8 cellular contexts compared by ENCODE assay signal in the genomic region with DNA sequence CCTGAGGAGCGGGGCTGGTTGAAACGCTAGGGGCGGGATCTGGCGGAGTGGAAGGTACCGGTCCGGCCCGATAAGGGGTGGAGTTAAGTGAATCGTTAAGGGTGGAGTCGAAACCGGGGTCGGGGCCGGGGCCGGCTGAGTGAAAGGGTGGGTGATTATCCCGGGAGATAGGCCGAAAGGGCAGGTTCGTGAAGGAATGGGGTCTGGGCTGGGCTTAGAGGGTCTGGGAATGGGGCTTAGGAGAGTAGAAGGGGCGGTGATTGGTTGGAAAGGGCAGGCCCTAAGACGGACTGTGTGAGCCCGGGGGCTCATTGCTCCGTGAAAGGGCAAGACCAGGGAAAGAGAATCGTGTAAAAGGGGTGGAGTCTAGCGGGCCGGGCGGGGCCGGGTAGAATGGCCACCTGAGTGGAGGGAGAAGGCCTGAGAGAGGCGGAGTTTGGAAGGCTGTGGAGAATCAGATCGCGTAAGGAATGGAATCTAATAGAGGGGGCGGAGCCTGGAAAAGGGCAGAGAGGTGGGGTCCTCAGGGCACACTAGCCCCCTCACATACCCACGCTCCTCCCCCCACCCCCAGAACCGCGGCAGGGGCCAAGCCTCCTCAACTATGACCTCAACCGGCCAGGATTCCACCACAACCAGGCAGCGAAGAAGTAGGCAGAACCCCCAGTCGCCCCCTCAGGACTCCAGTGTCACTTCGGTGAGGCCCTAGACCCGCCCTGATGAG. TPM values are rescaled to one million over a fixed set of nuclear protein-coding genes. Genes with fewer than 3 reads are reported as not detected.
A peak's percentile ranks its signal among the peaks of the same experiment; 100 is the strongest.
DNase-seq lines count a peak whose midpoint lies in the region; ATAC-seq, FAIRE-seq and TF ChIP-seq lines count a peak whose summit lies in the region.

No MANE protein-coding gene starts in this region.

- peak; percentile 46 for ATAC-seq in HG02759 (IDR thresholded peaks at IDR 0.05; ENCODE audit: unreplicated experiment)
- peak; percentile 71 for ATAC-seq in sciatic nerve

- H3K27ac ChIP-seq in SU-DHL-6 (ENCODE audit: low read depth, low read length) (peak overlapping the region; percentile 86), astrocyte (ENCODE audit: low read depth, low read length) (peak overlapping the region; percentile 95)

- H2AFZ ChIP-seq in SU-DHL-6 (ENCODE audit: low read depth, low read length, severe bottlenecking) = no peak overlapping the region
- peak overlapping the region; percentile 44 for H2AFZ ChIP-seq in astrocyte (ENCODE audit: low read depth, low read length)

- peak overlapping the region; percentile 100 for H3K27ac Mint-ChIP-seq in astrocyte (ENCODE audit: unreplicated experiment)

- no peaks in the 10 kb centered on the region for H3K27me3 Mint-ChIP-seq in astrocyte (ENCODE audit: low read depth, unreplicated experiment)

- intact Hi-C loops in sciatic nerve (cut with DNase I) = no loop called here

- H3K36me3 Mint-ChIP-seq in astrocyte (ENCODE audit: low read depth, unreplicated experiment) = no peaks in the 10 kb centered on the region

- peaks cover 10% of the 10 kb centered on the region for H3K4me1 ChIP-seq in astrocyte (ENCODE audit: insufficient read depth, low read length)

- H4K20me1 ChIP-seq in SU-DHL-6 (ENCODE audit: low read depth, low read length) (no peaks in the 10 kb centered on the region), astrocyte (ENCODE audit: insufficient read depth, low read length) (no peaks in the 10 kb centered on the region)

- peak overlapping the region; percentile 65 for H3K4me2 ChIP-seq in SU-DHL-6 (ENCODE audit: low read depth, low read length, poor library complexity, severe bottlenecking)
- H3K4me2 ChIP-seq in astrocyte (ENCODE audit: low read length) = peak overlapping the region; percentile 87

- peak overlapping the region; percentile 95 for H3K4me3 Mint-ChIP-seq in astrocyte (ENCODE audit: unreplicated experiment)

- H3K9me3 Mint-ChIP-seq in astrocyte (ENCODE audit: unreplicated experiment) = no peaks in the 10 kb centered on the region

- H3K4me3 ChIP-seq in SU-DHL-6 (ENCODE audit: insufficient read depth, low read length, poor library complexity, severe bottlenecking) (peak overlapping the region; percentile 81), astrocyte (ENCODE audit: insufficient read depth, low read depth, low read length) (peak overlapping the region; percentile 68)

- peak overlapping the region; percentile 84 for H3K9ac ChIP-seq in SU-DHL-6 (ENCODE audit: low read length)
- H3K9ac ChIP-seq in astrocyte (ENCODE audit: low read length) = peak overlapping the region; percentile 96

- no peak for TF ChIP-seq CTCF in SU-DHL-6 (IDR thresholded peaks at IDR 0.05; ENCODE audit: insufficient read depth, low read length, poor library complexity, severe bottlenecking)
- TF ChIP-seq CTCF in astrocyte (IDR thresholded peaks at IDR 0.05; ENCODE audit: insufficient read depth, low read depth, low read length) = no peak

- no peak for FAIRE-seq in astrocyte (lab: Jason Lieb, UNC)

- peaks cover 3% of the 10 kb centered on the region for H3K4me1 Mint-ChIP-seq in astrocyte (ENCODE audit: low read depth, unreplicated experiment)

- H3K9me2 ChIP-seq in SU-DHL-6 (replicated peaks; ENCODE audit: insufficient read depth, low read length) = no peaks in the 10 kb centered on the region

- peak; percentile 68 for DNase-seq in NCI-H1436 (lab: John Stamatoyannopoulos, UW)
- no peak for DNase-seq in NCI-H1436 treated with DMSO at 0.1 percent for 48 hours (lab: John Stamatoyannopoulos, UW)
- peak; percentile 54 for DNase-seq in NCI-H1105 (lab: John Stamatoyannopoulos, UW)
- DNase-seq in astrocyte (ENCODE audit: low read depth) = peak; percentile 67
- peak in 28 of 51 donors; percentile 5 to 67 (median 41) for DNase-seq in hypothalamus (lab: John Stamatoyannopoulos, UW)
- peak; percentile 88 for DNase-seq in sciatic nerve (ENCODE audit: low spot score)

- H3K36me3 ChIP-seq in SU-DHL-6 (ENCODE audit: low read length) = no peaks in the 10 kb centered on the region
- no peaks in the 10 kb centered on the region for H3K36me3 ChIP-seq in astrocyte (ENCODE audit: insufficient read depth, low read length)

- H3K27me3 ChIP-seq in SU-DHL-6 (ENCODE audit: low read length) (no peaks in the 10 kb centered on the region), astrocyte (ENCODE audit: insufficient read depth, low read length) (no peaks in the 10 kb centered on the region)

- H3K9me3 ChIP-seq in SU-DHL-6 (ENCODE audit: insufficient read depth, low read length) (no peaks in the 10 kb centered on the region), astrocyte (ENCODE audit: insufficient read depth, low read depth, low read length) (no peaks in the 10 kb centered on the region)

- H3K79me2 ChIP-seq in SU-DHL-6 (ENCODE audit: insufficient read depth, low read length) (no peaks in the 10 kb centered on the region), astrocyte (ENCODE audit: insufficient read depth, low read length) (no peaks in the 10 kb centered on the region)

- H3F3A ChIP-seq in SU-DHL-6 (ENCODE audit: insufficient read depth) = no peaks in the 10 kb centered on the region

RNA-seq across cellular contexts. Expression of gene HDAC6, which starts 0.4 kb away (rescaled TPM):
- total RNA-seq in astrocyte = 59.2 and 60.6 TPM in 2 replicates
- total RNA-seq in sciatic nerve = 106 TPM

RNA-seq across cellular contexts. Expression of gene GATA1, which starts 15.9 kb away (rescaled TPM):
- total RNA-seq in astrocyte (not detected in 2 replicates), sciatic nerve (0.76 TPM)

RNA-seq across cellular contexts. Expression of gene ERAS, which starts 24.1 kb away (rescaled TPM):
- 0.24 TPM in 1 of 2 replicates, not detected in the other for total RNA-seq in astrocyte
- total RNA-seq in sciatic nerve = 0.36 TPM

RNA-seq across cellular contexts. Expression of gene PCSK1N, which starts 33.2 kb away (rescaled TPM):
- 62.0 and 65.0 TPM in 2 replicates for total RNA-seq in astrocyte
- 0.67 TPM for total RNA-seq in sciatic nerve

RNA-seq across cellular contexts. Expression of gene GLOD5, which starts 40.7 kb away (rescaled TPM):
- total RNA-seq in astrocyte (not detected in 2 replicates), sciatic nerve (not detected)
